Comparison of ENCODE assay signal across 8 cellular contexts in the genomic region with DNA sequence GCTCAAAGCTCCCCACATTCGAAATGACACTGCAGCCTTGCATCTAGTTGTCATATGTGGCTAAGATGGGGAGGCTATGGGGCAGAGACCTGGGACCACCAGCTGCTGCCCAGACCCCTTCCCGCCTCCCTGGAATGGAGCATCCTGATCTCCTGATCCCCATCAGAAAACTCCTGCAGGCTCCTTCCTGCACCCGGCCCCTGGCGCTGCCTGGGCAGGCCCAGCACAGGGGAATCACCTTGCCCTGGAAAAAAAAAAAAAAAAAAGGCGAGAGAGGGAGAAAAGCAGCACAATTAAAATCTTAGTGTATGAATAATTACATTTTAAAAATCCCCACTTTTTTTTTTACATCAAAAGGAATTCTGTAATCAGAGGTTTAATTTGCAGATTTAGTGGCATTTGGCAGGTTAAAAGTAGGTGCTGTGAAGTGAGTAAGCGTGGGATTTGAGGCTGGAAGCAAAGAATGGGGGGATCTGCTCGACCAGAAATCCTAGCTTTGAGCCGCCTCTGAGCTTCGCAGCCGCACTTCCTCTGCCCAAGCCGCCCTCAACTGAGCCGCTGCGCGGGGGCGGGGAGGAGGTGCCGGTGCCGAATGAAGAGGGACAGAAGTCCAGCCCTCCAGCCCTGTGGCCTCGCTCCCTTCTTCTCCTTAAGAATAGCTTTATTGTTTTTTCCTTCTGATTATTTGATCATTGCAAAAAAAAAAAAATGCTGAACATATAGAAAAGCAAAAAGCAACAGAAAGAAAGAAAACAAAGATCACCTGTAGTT. TPM values are rescaled to one million over a fixed set of nuclear protein-coding genes. Genes with fewer than 3 reads are reported as not detected.
A peak's percentile ranks its signal among the peaks of the same experiment; 100 is the strongest.
DNase-seq lines count a peak whose midpoint lies in the region; ATAC-seq and TF ChIP-seq lines count a peak whose summit lies in the region.

No MANE protein-coding gene starts in this region.

- TF ChIP-seq CTCF in GM20000 (IDR thresholded peaks at IDR 0.05; ENCODE audit: extremely low read depth, missing control alignments): no peak
- TF ChIP-seq CTCF in epithelial cell of proximal tubule (conservative IDR thresholded peaks at IDR 0.05; ENCODE audit: low read depth, low read length): no peak
- TF ChIP-seq CTCF in progenitor cell of endocrine pancreas (IDR thresholded peaks at IDR 0.05; ENCODE audit: unreplicated experiment): no peak

- ATAC-seq in HG03442 (IDR thresholded peaks at IDR 0.05; ENCODE audit: unreplicated experiment): no peak
- no peak for ATAC-seq in GM21390 (IDR thresholded peaks at IDR 0.05; ENCODE audit: unreplicated experiment)
- ATAC-seq in HG03159 (IDR thresholded peaks at IDR 0.05; ENCODE audit: unreplicated experiment): no peak
- ATAC-seq in GM19023 (IDR thresholded peaks at IDR 0.05; ENCODE audit: unreplicated experiment): no peak

- peaks cover 75% of the 10 kb centered on the region for H3K27me3 Mint-ChIP-seq in progenitor cell of endocrine pancreas

- H3K4me3 ChIP-seq in SK-N-MC (peak overlapping the region; percentile 31; the same call in 1 of the 2 replicates), epithelial cell of proximal tubule (ENCODE audit: low read depth, low read length) (peak overlapping the region; percentile 29)

- peak overlapping the region; percentile 4 for H3K4me3 Mint-ChIP-seq in progenitor cell of endocrine pancreas (ENCODE audit: low read depth)

- H3K36me3 ChIP-seq in SK-N-MC (ENCODE audit: insufficient read depth, low read length): no peaks in the 10 kb centered on the region

- no peaks in the 10 kb centered on the region for H3K9me3 ChIP-seq in SK-N-MC (ENCODE audit: low read depth, low read length)

- H3K9ac ChIP-seq in SK-N-MC (ENCODE audit: insufficient read length): no peak overlapping the region

- peaks cover 6% of the 10 kb centered on the region for H3K9me3 Mint-ChIP-seq in progenitor cell of endocrine pancreas (ENCODE audit: low read depth)

- H3K4me1 Mint-ChIP-seq in progenitor cell of endocrine pancreas (ENCODE audit: low read depth): peaks cover 4% of the 10 kb centered on the region

- H3K36me3 Mint-ChIP-seq in progenitor cell of endocrine pancreas (ENCODE audit: insufficient read depth): no peaks in the 10 kb centered on the region

- H3K27ac ChIP-seq in SK-N-MC: no peak overlapping the region

- no peak overlapping the region for H3K27ac Mint-ChIP-seq in progenitor cell of endocrine pancreas

- peak; percentile 31 for DNase-seq in GM20000 (ENCODE audit: low spot score)
- no peak for DNase-seq in SK-N-MC (ENCODE audit: low read depth, low spot score)
- no peak for DNase-seq in epithelial cell of proximal tubule (ENCODE audit: low read depth)
- no peak for DNase-seq in progenitor cell of endocrine pancreas (ENCODE audit: low spot score, unreplicated experiment)

RNA-seq across cellular contexts. Expression of a gene that starts 30.0 kb away (rescaled TPM):
- total RNA-seq in epithelial cell of proximal tubule: 1.3 and 2.5 TPM in 2 replicates
- 13.1 and 14.6 TPM in 2 replicates for total RNA-seq in progenitor cell of endocrine pancreas
